In the genomic region with DNA sequence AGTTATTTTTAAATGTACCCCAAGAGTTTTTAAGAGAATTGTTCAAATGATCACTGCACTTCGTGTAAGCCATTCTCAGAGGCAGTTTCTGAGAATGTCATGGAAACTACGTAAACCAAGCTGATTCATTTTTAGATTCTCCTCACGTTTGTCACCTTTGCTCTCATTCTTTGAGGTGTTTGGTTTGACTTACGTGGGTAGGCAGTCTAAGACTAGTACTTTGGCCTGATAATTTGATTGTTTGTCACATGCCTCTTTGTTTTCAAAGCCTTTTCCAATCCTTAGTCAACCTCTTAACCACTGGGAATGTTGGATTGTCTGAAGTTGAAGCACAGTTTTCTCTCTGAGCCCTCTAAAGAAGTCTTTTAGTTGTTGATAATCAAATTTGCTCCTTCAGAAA, we compare ENCODE assay signal across 10 cellular contexts. TPM values are rescaled to one million over a fixed set of nuclear protein-coding genes. Genes with fewer than 3 reads are reported as not detected.
DNase-seq lines count a peak whose midpoint lies in the region; ATAC-seq and TF ChIP-seq lines count a peak whose summit lies in the region.
"Had no signal": no experiment of that assay in that cellular context is flagged by ENCODE, and none has a peak within 500 bp of the region (broad histone marks: within the 10 kb centered on the region; RNA-seq: fewer than 3 reads in every experiment).

No MANE protein-coding gene starts in this region.

- no peaks in the 10 kb centered on the region for H3F3A ChIP-seq in SK-N-SH (replicated peaks; ENCODE audit: insufficient read depth)

- POLR2A ChIA-PET in SK-N-SH (lab: Yijun Ruan, JAX), result no interaction called here

- intact Hi-C loops in prostate gland (cut with DNase I) (no loop called here), cardiac septum (cut with DNase I) (no loop called here)

- no peaks in the 10 kb centered on the region for H3K9me2 ChIP-seq in SK-N-SH

- H3K36me3 Mint-ChIP-seq in glutamatergic neuron (ENCODE audit: unreplicated experiment), result peaks cover 5% of the 10 kb centered on the region

- H3K27me3 ChIP-seq in prostate gland (replicated peaks; ENCODE audit: insufficient read depth) (no peaks in the 10 kb centered on the region), SK-N-SH (ENCODE audit: insufficient read depth) (no peaks in the 10 kb centered on the region)

- TF ChIP-seq POLR2A in prostate gland (IDR thresholded peaks at IDR 0.05), result no peak

- DNase-seq in glutamatergic neuron (no peak), prostate gland (ENCODE audit: low spot score) (no peak), cardiac septum (ENCODE audit: low spot score) (no peak), SK-N-SH (no peak), NCI-H1417 (lab: John Stamatoyannopoulos, UW) (no peak)
- DNase-seq: DMS 273 treated with DMSO at 0.1 percent for 48 hours, SW 1271 had no signal

- ATAC-seq in GM18499 (IDR thresholded peaks at IDR 0.05; ENCODE audit: insufficient read depth, unreplicated experiment) (peak; percentile 90), GM21390 (IDR thresholded peaks at IDR 0.05; ENCODE audit: unreplicated experiment) (peak; percentile 82), HG03280 (IDR thresholded peaks at IDR 0.05; ENCODE audit: unreplicated experiment) (peak; percentile 84)

- H3K9me3 ChIP-seq in prostate gland, result no peaks in the 10 kb centered on the region
- H3K9me3 ChIP-seq in SK-N-SH, result no peaks in the 10 kb centered on the region

- TF ChIP-seq RAD21 in SK-N-SH (IDR thresholded peaks at IDR 0.05; ENCODE audit: low read length), result no peak

- CTCF ChIA-PET in SK-N-SH (lab: Yijun Ruan, JAX), result no interaction called here

- no peak for TF ChIP-seq EP300 in SK-N-SH (IDR thresholded peaks at IDR 0.05; ENCODE audit: borderline replicate concordance in 1 of 2, low read depth in 1 of 2, low read length in 1 of 2)

- H2AFZ ChIP-seq in SK-N-SH (ENCODE audit: low read depth), result no peak overlapping the region

- H3K4me3 ChIP-seq in prostate gland (no peak overlapping the region), SK-N-SH (ENCODE audit: low read depth in 2 of 2, low read length in 1 of 2) (no peak overlapping the region)

- H3K4me1 ChIP-seq in prostate gland (replicated peaks) (no peaks in the 10 kb centered on the region), SK-N-SH (ENCODE audit: control insufficient read depth in 1 of 2, insufficient read depth in 2 of 2, low read depth in 1 of 2, low read length in 1 of 2) (peaks cover 3 to 5% of the 10 kb centered on the region in 2 experiments; a peak in 3 of 4 replicates)

- H3K27me3 Mint-ChIP-seq in glutamatergic neuron (ENCODE audit: unreplicated experiment), result peaks cover 5% of the 10 kb centered on the region

- H3K4me3 Mint-ChIP-seq in glutamatergic neuron (ENCODE audit: unreplicated experiment), result no peak overlapping the region

- H3K9me3 Mint-ChIP-seq in glutamatergic neuron (ENCODE audit: unreplicated experiment), result peaks cover 13% of the 10 kb centered on the region

- H3K36me3 ChIP-seq in prostate gland, result no peaks in the 10 kb centered on the region
- peaks cover 12 to 14% of the 10 kb centered on the region in 2 experiments for H3K36me3 ChIP-seq in SK-N-SH (replicated peaks in 1 of 2; ENCODE audit: control insufficient read depth in 1 of 2, insufficient read depth in 2 of 2, low read length in 1 of 2)

- peaks cover 85% of the 10 kb centered on the region for H4K20me1 ChIP-seq in SK-N-SH (ENCODE audit: insufficient read depth)

- peak overlapping the region; percentile 43 for H3K27ac Mint-ChIP-seq in glutamatergic neuron (ENCODE audit: unreplicated experiment)

- H3K9ac ChIP-seq in SK-N-SH, result no peak overlapping the region

- no peak overlapping the region for H3K4me2 ChIP-seq in SK-N-SH

- TF ChIP-seq CTCF in glutamatergic neuron (IDR thresholded peaks at IDR 0.05; ENCODE audit: partially characterized antibody, unreplicated experiment), result no peak
- TF ChIP-seq CTCF in prostate gland (IDR thresholded peaks at IDR 0.05), result no peak
- TF ChIP-seq CTCF in SK-N-SH (IDR thresholded peaks at IDR 0.05), result no peak

- H3K27ac ChIP-seq in prostate gland, result no peak overlapping the region
- H3K27ac ChIP-seq in SK-N-SH (ENCODE audit: low read depth in 2 of 2, low read length in 1 of 2), result no peak overlapping the region

- peaks cover 65% of the 10 kb centered on the region for H3K4me1 Mint-ChIP-seq in glutamatergic neuron (ENCODE audit: low read depth, unreplicated experiment)

- H3K79me2 ChIP-seq in SK-N-SH (ENCODE audit: insufficient read depth), result peaks cover 100% of the 10 kb centered on the region

- WGBS in prostate gland, result 92% methylated on average over 4 of the region's 4 CpGs
- 89% methylated on average over 4 of the region's 4 CpGs for WGBS in SK-N-SH (ENCODE audit: low lambda C conversion rate)

TF ChIP-seq in SK-N-SH, 30 proteins besides CTCF, POLR2A, EP300 and RAD21:
- TF ChIP-seq NFIC (IDR thresholded peaks at IDR 0.05; ENCODE audit: borderline replicate concordance) (no peak), MXI1 (IDR thresholded peaks at IDR 0.05; ENCODE audit: low read depth, low read length) (no peak), GABPA (IDR thresholded peaks at IDR 0.05; ENCODE audit: low read depth) (no peak)
TF ChIP-seq in SK-N-SH: peak in this region for 0.

RNA-seq across cellular contexts. Expression of a gene that starts 10.5 kb away (rescaled TPM):
- total RNA-seq in glutamatergic neuron (ENCODE audit: unreplicated experiment) (422 TPM), prostate gland (10 to 100 TPM; 19.4 to 39.1 TPM), cardiac septum (41.5 TPM)
- polyA plus RNA-seq in SK-N-SH (2012; rRNA removed), result 47.4 and 81.9 TPM in 2 replicates
- 75.6 and 89.3 TPM in 2 replicates for polyA plus RNA-seq in SK-N-SH (2012; cell fraction: cytosol; rRNA removed)
- polyA plus RNA-seq in SK-N-SH (2012; cell fraction: nucleus; rRNA removed), result 34.1 and 66.4 TPM in 2 replicates
